In genomic region chr2:62407401-62407800, GRCh38 we compare ENCODE assay signal across 25 cellular contexts.
"Had no signal": no experiment of that assay in that cellular context is flagged by ENCODE, and none has a peak within 500 bp of the region (broad histone marks: within the 10 kb centered on the region; RNA-seq: fewer than 3 reads in every experiment).

No MANE protein-coding gene starts in this region.

- DNase-seq: cerebellar nuclear complex; dorsolateral prefrontal cortex; effector CD4-positive, alpha-beta T cell; foreskin fibroblast; kidney; natural killer cell; stimulated activated CD4-positive, alpha-beta T cell treated with anti-CD3 and anti-CD28 coated beads, Interleukin-2, amount 100 ng/mL, for 24 hours; stimulated activated CD4-positive, alpha-beta T cell treated with anti-CD3 and anti-CD28 coated beads, Interleukin-4, amount 100 ng/mL, for 24 hours; stimulated activated naive CD4-positive, alpha-beta T cell treated with Interleukin-2 at 50 U/mL for 16 hours; stomach; testis; tibial artery; upper lobe of left lung had no signal

- H2AFZ ChIP-seq: hepatocyte, parathyroid adenoma had no signal

- H3K9me3 Mint-ChIP-seq: natural killer cell; stimulated activated effector memory CD8-positive, alpha-beta T cell treated with anti-CD3 and anti-CD28 coated beads, Interleukin-12 subunit alpha, Interleukin-12 subunit beta, amount 100 ng/mL, for 72 hours had no signal

- H3K4me2 ChIP-seq: hepatocyte had no signal

- ATAC-seq: esophagus mucosa; gastrocnemius medialis; natural killer cell; stimulated activated effector memory CD8-positive, alpha-beta T cell treated with anti-CD3 and anti-CD28 coated beads, Interleukin-12 subunit alpha, Interleukin-12 subunit beta, amount 100 ng/mL, for 72 hours had no signal

- H3K4me3 Mint-ChIP-seq: natural killer cell; stimulated activated effector memory CD8-positive, alpha-beta T cell treated with anti-CD3 and anti-CD28 coated beads, Interleukin-12 subunit alpha, Interleukin-12 subunit beta, amount 100 ng/mL, for 72 hours had no signal

- FAIRE-seq: colon, kidney, urothelium cell line had no signal

- H3K36me3 Mint-ChIP-seq: natural killer cell had no signal

- H3K9me3 ChIP-seq: gastrocnemius medialis, heart left ventricle, neutrophil, prostate gland, right atrium auricular region, sigmoid colon, stomach, testis, tibial artery, upper lobe of left lung had no signal

- H3K4me3 ChIP-seq: dorsolateral prefrontal cortex, gastrocnemius medialis, heart left ventricle, hepatocyte, prostate gland, right atrium auricular region, sigmoid colon, stomach, testis, tibial artery, upper lobe of left lung had no signal

- H3K27ac Mint-ChIP-seq: natural killer cell; stimulated activated effector memory CD8-positive, alpha-beta T cell treated with anti-CD3 and anti-CD28 coated beads, Interleukin-12 subunit alpha, Interleukin-12 subunit beta, amount 100 ng/mL, for 72 hours had no signal

- H3K36me3 ChIP-seq: gastrocnemius medialis, heart left ventricle, neutrophil, prostate gland, right atrium auricular region, sigmoid colon, stomach, tibial artery, upper lobe of left lung had no signal

- H3K9ac ChIP-seq: parathyroid adenoma had no signal

- H3K79me2 ChIP-seq: hepatocyte, parathyroid adenoma had no signal

- H3K27ac ChIP-seq: dorsolateral prefrontal cortex, gastrocnemius medialis, hepatocyte, neutrophil, parathyroid adenoma, prostate gland, right atrium auricular region, sigmoid colon, testis, tibial artery had no signal

- H3K27me3 ChIP-seq: dorsolateral prefrontal cortex, gastrocnemius medialis, heart left ventricle, hepatocyte, neutrophil, right atrium auricular region, sigmoid colon, stomach, testis, tibial artery, upper lobe of left lung had no signal
